2 cellular contexts compared by ENCODE assay signal in the genomic region with DNA sequence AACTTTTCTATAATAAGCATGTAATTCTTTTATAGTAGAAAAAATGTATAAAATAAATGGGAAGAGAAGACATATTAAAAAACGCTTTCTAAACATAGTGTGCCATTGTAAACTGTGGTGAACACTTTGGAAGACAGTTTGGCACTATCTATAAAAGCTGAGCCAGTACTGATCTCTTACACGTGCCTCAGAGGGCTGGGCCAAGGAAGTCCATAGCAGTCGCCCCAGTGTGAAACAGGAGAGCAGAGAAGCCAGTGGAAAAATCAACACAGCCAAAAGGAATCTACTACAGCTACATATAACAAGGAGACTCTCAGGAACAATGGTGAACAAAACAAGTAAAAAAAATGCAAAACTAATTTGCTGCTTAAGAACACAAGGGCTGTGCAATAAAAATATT.
TF ChIP-seq lines count a peak whose summit lies in the region.

No MANE protein-coding gene starts in this region.

TF ChIP-seq in WTC11, 78 proteins besides CTCF, POLR2A, EP300 and RAD21 (continued from another document and continues in another):
- TF ChIP-seq, protein P1, sequence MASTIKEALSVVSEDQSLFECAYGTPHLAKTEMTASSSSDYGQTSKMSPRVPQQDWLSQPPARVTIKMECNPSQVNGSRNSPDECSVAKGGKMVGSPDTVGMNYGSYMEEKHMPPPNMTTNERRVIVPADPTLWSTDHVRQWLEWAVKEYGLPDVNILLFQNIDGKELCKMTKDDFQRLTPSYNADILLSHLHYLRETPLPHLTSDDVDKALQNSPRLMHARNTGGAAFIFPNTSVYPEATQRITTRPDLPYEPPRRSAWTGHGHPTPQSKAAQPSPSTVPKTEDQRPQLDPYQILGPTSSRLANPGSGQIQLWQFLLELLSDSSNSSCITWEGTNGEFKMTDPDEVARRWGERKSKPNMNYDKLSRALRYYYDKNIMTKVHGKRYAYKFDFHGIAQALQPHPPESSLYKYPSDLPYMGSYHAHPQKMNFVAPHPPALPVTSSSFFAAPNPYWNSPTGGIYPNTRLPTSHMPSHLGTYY (CRISPR knock-in tag; IDR thresholded peaks at IDR 0.05) = no peak
- TF ChIP-seq JUN (CRISPR knock-in tag; IDR thresholded peaks at IDR 0.05) (no peak), TP53 (CRISPR knock-in tag; IDR thresholded peaks at IDR 0.05) (no peak), ZSCAN18 (CRISPR knock-in tag; IDR thresholded peaks at IDR 0.05) (no peak), CREM (CRISPR knock-in tag; IDR thresholded peaks at IDR 0.05) (no peak), PREB (CRISPR knock-in tag; IDR thresholded peaks at IDR 0.05; ENCODE audit: borderline replicate concordance) (no peak), HMGA2 (CRISPR knock-in tag; IDR thresholded peaks at IDR 0.05) (no peak), TEAD4 (CRISPR knock-in tag; IDR thresholded peaks at IDR 0.05) (no peak), ZBTB43 (CRISPR knock-in tag; IDR thresholded peaks at IDR 0.05) (no peak), NFE2L1 (CRISPR knock-in tag; IDR thresholded peaks at IDR 0.05) (no peak)
- TF ChIP-seq, protein P2, sequence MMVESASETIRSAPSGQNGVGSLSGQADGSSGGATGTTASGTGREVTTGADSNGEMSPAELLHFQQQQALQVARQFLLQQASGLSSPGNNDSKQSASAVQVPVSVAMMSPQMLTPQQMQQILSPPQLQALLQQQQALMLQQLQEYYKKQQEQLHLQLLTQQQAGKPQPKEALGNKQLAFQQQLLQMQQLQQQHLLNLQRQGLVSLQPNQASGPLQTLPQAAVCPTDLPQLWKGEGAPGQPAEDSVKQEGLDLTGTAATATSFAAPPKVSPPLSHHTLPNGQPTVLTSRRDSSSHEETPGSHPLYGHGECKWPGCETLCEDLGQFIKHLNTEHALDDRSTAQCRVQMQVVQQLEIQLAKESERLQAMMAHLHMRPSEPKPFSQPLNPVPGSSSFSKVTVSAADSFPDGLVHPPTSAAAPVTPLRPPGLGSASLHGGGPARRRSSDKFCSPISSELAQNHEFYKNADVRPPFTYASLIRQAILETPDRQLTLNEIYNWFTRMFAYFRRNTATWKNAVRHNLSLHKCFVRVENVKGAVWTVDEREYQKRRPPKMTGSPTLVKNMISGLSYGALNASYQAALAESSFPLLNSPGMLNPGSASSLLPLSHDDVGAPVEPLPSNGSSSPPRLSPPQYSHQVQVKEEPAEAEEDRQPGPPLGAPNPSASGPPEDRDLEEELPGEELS (CRISPR knock-in tag; IDR thresholded peaks at IDR 0.05) = no peak
- TF ChIP-seq, protein P3, sequence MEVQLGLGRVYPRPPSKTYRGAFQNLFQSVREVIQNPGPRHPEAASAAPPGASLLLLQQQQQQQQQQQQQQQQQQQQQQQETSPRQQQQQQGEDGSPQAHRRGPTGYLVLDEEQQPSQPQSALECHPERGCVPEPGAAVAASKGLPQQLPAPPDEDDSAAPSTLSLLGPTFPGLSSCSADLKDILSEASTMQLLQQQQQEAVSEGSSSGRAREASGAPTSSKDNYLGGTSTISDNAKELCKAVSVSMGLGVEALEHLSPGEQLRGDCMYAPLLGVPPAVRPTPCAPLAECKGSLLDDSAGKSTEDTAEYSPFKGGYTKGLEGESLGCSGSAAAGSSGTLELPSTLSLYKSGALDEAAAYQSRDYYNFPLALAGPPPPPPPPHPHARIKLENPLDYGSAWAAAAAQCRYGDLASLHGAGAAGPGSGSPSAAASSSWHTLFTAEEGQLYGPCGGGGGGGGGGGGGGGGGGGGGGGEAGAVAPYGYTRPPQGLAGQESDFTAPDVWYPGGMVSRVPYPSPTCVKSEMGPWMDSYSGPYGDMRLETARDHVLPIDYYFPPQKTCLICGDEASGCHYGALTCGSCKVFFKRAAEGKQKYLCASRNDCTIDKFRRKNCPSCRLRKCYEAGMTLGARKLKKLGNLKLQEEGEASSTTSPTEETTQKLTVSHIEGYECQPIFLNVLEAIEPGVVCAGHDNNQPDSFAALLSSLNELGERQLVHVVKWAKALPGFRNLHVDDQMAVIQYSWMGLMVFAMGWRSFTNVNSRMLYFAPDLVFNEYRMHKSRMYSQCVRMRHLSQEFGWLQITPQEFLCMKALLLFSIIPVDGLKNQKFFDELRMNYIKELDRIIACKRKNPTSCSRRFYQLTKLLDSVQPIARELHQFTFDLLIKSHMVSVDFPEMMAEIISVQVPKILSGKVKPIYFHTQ (CRISPR knock-in tag; IDR thresholded peaks at IDR 0.05) = no peak

TF ChIP-seq in endothelial cell of umbilical vein, 7 proteins besides CTCF, POLR2A, EP300 and RAD21 (continued from another document):
- TF ChIP-seq EZH2 (IDR thresholded peaks at IDR 0.05; ENCODE audit: borderline replicate concordance, low read depth, low read length, severe bottlenecking) (no peak), MYC (IDR thresholded peaks at IDR 0.05; ENCODE audit: low read depth, low read length) (no peak)
